ENCODE assay signal across 1 cellular context in the genomic region with DNA sequence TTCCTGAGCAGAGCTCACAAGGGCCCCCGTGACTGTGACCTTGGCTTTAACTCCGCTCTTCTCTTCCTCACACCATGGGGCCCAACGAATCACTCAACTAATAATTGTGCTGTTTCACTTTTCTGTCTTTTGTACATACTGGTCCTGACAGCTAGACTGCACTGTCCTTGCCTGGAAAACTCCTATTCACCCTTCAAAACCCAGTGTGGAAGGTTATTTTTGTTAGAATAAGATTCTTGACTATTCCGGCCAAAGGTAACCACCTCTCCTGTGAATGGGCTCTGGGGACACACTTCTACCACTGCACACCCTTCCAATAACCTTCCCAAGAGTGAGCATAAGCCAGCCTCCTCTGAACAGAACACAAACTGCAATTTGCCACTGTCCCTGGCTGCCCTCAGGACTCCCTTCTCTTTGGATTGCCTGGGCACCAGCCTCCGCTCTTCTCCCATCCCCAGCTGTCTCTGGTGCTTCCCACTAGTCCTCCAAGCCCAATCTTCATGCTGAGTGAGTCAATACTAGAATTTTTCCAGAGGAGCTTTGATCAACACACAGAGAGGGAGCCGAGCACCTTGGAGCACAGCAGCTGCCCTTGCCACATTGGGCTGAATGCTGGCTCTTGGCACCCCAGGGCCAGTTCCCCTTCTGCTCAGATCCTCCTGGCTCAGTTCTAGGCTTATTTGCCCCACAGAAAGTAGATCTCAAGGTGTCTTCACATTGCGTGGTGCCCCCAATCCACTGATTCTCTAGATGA.
TF ChIP-seq lines count a peak whose summit lies in the region.

No MANE protein-coding gene starts in this region.

TF ChIP-seq in SK-N-SH treated with all-trans-retinoic acid at 6 μM for 48 hours, 23 proteins besides CTCF, POLR2A, EP300 and RAD21:
- TF ChIP-seq TSHZ2 (CRISPR knock-in tag; IDR thresholded peaks at IDR 0.05) (no peak), ZFP3 (CRISPR knock-in tag; IDR thresholded peaks at IDR 0.05) (peak; percentile 95)
